ENCODE assay signal across 11 cellular contexts in the genomic region with DNA sequence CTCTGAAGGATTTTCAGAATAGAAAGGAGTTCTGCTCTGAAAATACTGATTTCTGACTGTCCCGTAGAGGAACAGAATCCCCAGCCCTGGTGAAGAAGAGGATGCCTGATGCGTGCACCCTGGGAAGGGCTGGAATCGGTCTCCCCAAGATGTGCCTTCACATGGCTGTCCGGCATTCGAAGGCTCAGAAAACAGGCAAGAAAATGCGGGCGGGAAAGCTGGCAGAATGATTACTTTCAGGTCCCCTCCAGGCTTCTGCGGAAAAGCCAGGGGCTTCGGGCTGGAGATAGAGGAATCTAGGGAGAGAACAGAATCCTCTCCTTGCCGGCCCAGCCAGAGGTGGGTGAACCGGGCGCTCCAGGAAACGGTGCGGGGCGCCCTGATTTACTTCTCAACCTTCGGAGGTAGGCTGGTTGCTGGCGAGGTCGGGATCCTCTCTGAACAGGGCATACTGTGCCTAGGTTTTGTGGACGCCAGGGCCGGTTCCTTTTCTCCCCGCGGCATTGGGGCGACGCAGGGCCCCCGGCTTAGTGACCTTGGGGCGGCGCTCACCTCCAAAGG. TPM values are rescaled to one million over a fixed set of nuclear protein-coding genes. Genes with fewer than 3 reads are reported as not detected.
DNase-seq lines count a peak whose midpoint lies in the region; ATAC-seq and TF ChIP-seq lines count a peak whose summit lies in the region.
"Had no signal": no experiment of that assay in that cellular context is flagged by ENCODE, and none has a peak within 500 bp of the region (broad histone marks: within the 10 kb centered on the region; RNA-seq: fewer than 3 reads in every experiment).

No MANE protein-coding gene starts in this region.

- H3K4me1 Mint-ChIP-seq in activated CD4-positive, alpha-beta T cell treated with anti-CD3 and anti-CD28 coated beads, Interleukin-2, amount 10 ng/mL, durations not matched to agents 24 days and 14 days = peaks cover 13% of the 10 kb centered on the region
- H3K4me1 Mint-ChIP-seq in stimulated activated naive CD8-positive, alpha-beta T cell treated with anti-CD3 and anti-CD28 coated beads, Interleukin-15, amount 100 ng/mL, for 72 hours = peaks cover 34% of the 10 kb centered on the region

- intact Hi-C loops in activated CD4-positive, alpha-beta T cell treated with anti-CD3 and anti-CD28 coated beads, Interleukin-2, amount 10 ng/mL, durations not matched to agents 24 days and 14 days (cut with micrococcal nuclease) = loop anchor here (5.0 kb wide), 1 partner anchor 1177 kb away; no protein-coding TSS in a partner anchor

- no peak for ATAC-seq in left lobe of liver
- ATAC-seq in stimulated activated naive CD8-positive, alpha-beta T cell treated with anti-CD3 and anti-CD28 coated beads, Interleukin-15, amount 100 ng/mL, for 72 hours = peak; percentile 11
- ATAC-seq in HG02623 (IDR thresholded peaks at IDR 0.05; ENCODE audit: unreplicated experiment) = no peak

- peaks cover 71% of the 10 kb centered on the region for H3K27me3 Mint-ChIP-seq in activated CD4-positive, alpha-beta T cell treated with anti-CD3 and anti-CD28 coated beads, Interleukin-2, amount 10 ng/mL, durations not matched to agents 24 days and 14 days
- peaks cover 80% of the 10 kb centered on the region for H3K27me3 Mint-ChIP-seq in stimulated activated naive CD8-positive, alpha-beta T cell treated with anti-CD3 and anti-CD28 coated beads, Interleukin-15, amount 100 ng/mL, for 72 hours

- H3K9me3 Mint-ChIP-seq in activated CD4-positive, alpha-beta T cell treated with anti-CD3 and anti-CD28 coated beads, Interleukin-2, amount 10 ng/mL, durations not matched to agents 24 days and 14 days = peaks cover 3% of the 10 kb centered on the region
- no peaks in the 10 kb centered on the region for H3K9me3 Mint-ChIP-seq in stimulated activated naive CD8-positive, alpha-beta T cell treated with anti-CD3 and anti-CD28 coated beads, Interleukin-15, amount 100 ng/mL, for 72 hours

- peak overlapping the region; percentile 19 for H3K4me3 ChIP-seq in astrocyte of the spinal cord (ENCODE audit: low read depth, low read length)
- H3K4me3 ChIP-seq: GM12878 had no signal

- H3K27ac Mint-ChIP-seq in activated CD4-positive, alpha-beta T cell treated with anti-CD3 and anti-CD28 coated beads, Interleukin-2, amount 10 ng/mL, durations not matched to agents 24 days and 14 days = no peak overlapping the region
- no peak overlapping the region for H3K27ac Mint-ChIP-seq in stimulated activated naive CD8-positive, alpha-beta T cell treated with anti-CD3 and anti-CD28 coated beads, Interleukin-15, amount 100 ng/mL, for 72 hours

- in situ Hi-C loops in astrocyte of the spinal cord (cut with HindIII; ENCODE audit: low sequenced_read_pairs) = loop anchor here (10.0 kb wide), 1 partner anchor 395 kb away; a partner anchor contains a TSS

- peaks cover 4% of the 10 kb centered on the region for H3K36me3 Mint-ChIP-seq in activated CD4-positive, alpha-beta T cell treated with anti-CD3 and anti-CD28 coated beads, Interleukin-2, amount 10 ng/mL, durations not matched to agents 24 days and 14 days (ENCODE audit: low read depth)

- DNase-seq in activated CD4-positive, alpha-beta T cell treated with anti-CD3 and anti-CD28 coated beads, Interleukin-2, amount 10 ng/mL, durations not matched to agents 24 days and 14 days = no peak
- DNase-seq in activated CD4-positive, alpha-beta T cell treated with anti-CD3 and anti-CD28 coated beads for 48 hours = no peak
- DNase-seq in astrocyte of the spinal cord (ENCODE audit: low read depth, low spot score) (no peak), left lobe of liver (ENCODE audit: low spot score) (peak; percentile 14), SKM-1 treated with dmso at 0.1 percent for 144 hours (lab: John Stamatoyannopoulos, UW; ENCODE audit: unreplicated experiment) (no peak)
- DNase-seq in stimulated activated naive CD8-positive, alpha-beta T cell treated with anti-CD3 and anti-CD28 coated beads, Interleukin-15, amount 100 ng/mL, for 72 hours = no peak
- DNase-seq in stimulated activated CD4-positive, alpha-beta T cell treated with anti-CD3 and anti-CD28 coated beads, Interleukin-2, amount 100 ng/mL, for 48 hours = no peak
- DNase-seq: stimulated activated CD4-positive, alpha-beta T cell treated with anti-CD3 and anti-CD28 coated beads, Interleukin-12 subunit alpha, Interleukin-12 subunit beta, amount 100 ng/mL, for 4 hours had no signal

- peak overlapping the region; percentile 38 for H3K4me3 Mint-ChIP-seq in activated CD4-positive, alpha-beta T cell treated with anti-CD3 and anti-CD28 coated beads, Interleukin-2, amount 10 ng/mL, durations not matched to agents 24 days and 14 days
- peak overlapping the region; percentile 72 to 77 for H3K4me3 Mint-ChIP-seq in stimulated activated naive CD8-positive, alpha-beta T cell treated with anti-CD3 and anti-CD28 coated beads, Interleukin-15, amount 100 ng/mL, for 72 hours

- no peak for TF ChIP-seq CTCF in astrocyte of the spinal cord (IDR thresholded peaks at IDR 0.05; ENCODE audit: low read depth, low read length)

RNA-seq across cellular contexts. Expression of a gene that starts 2.5 kb away (rescaled TPM):
- not detected in 2 replicates for total RNA-seq in activated CD4-positive, alpha-beta T cell treated with anti-CD3 and anti-CD28 coated beads, Interleukin-2, amount 10 ng/mL, durations not matched to agents 24 days and 14 days
- not detected for total RNA-seq in left lobe of liver
- total RNA-seq: GM12878, OCI-LY7 had no signal

RNA-seq across cellular contexts. Expression of a gene that starts 2.6 kb away (rescaled TPM):
- not detected in 2 replicates for total RNA-seq in activated CD4-positive, alpha-beta T cell treated with anti-CD3 and anti-CD28 coated beads, Interleukin-2, amount 10 ng/mL, durations not matched to agents 24 days and 14 days
- total RNA-seq in left lobe of liver = 0.10 TPM
- total RNA-seq: GM12878, OCI-LY7 had no signal

RNA-seq across cellular contexts. Expression of a gene that starts 56.5 kb away (rescaled TPM):
- total RNA-seq in activated CD4-positive, alpha-beta T cell treated with anti-CD3 and anti-CD28 coated beads, Interleukin-2, amount 10 ng/mL, durations not matched to agents 24 days and 14 days = not detected in 2 replicates
- total RNA-seq in left lobe of liver = not detected
- total RNA-seq: GM12878, OCI-LY7 had no signal
